ENCODE assay signal across 1 cellular context in the genomic region with DNA sequence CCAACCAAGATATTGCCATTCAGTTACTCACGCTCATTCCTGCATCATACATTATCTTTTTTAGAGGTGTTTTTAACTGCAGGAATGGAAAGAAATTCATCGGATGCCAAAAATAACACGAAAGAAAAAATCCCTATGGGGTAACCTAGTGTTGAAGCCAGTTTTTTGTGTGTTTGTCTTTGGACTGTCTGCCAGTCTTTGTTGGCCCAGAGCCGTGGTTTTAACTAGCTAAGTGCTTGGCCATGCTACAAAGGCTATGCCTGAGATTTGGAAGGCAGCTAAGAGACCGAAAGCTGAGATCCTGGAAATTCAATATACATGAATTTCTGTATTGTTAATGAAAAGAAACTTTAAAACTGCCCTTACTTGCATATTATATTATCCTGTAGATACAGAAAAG.
TF ChIP-seq lines count a peak whose summit lies in the region.

No MANE protein-coding gene starts in this region.

TF ChIP-seq in HepG2, 621 proteins besides CTCF, POLR2A, EP300 and RAD21 (continued from another document):
- TF ChIP-seq, protein P1, sequence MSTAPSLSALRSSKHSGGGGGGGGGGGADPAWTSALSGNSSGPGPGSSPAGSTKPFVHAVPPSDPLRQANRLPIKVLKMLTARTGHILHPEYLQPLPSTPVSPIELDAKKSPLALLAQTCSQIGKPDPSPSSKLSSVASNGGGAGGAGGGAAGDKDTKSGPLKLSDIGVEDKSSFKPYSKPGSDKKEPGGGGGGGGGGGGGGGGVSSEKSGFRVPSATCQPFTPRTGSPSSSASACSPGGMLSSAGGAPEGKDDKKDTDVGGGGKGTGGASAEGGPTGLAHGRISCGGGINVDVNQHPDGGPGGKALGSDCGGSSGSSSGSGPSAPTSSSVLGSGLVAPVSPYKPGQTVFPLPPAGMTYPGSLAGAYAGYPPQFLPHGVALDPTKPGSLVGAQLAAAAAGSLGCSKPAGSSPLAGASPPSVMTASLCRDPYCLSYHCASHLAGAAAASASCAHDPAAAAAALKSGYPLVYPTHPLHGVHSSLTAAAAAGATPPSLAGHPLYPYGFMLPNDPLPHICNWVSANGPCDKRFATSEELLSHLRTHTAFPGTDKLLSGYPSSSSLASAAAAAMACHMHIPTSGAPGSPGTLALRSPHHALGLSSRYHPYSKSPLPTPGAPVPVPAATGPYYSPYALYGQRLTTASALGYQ (CRISPR knock-in tag; IDR thresholded peaks at IDR 0.05): no peak
